8 cellular contexts compared by ENCODE assay signal in genomic region chr5:36944607-36945225, GRCh38.
DNase-seq lines count a peak whose midpoint lies in the region; ATAC-seq and TF ChIP-seq lines count a peak whose summit lies in the region.

No MANE protein-coding gene starts in this region.

- in situ Hi-C loops in KBM-7 (cut with MboI; ENCODE audit: low pct_unique_long_range_greater_than_20kb, low sequenced_read_pairs) = no loop called here

- TF ChIP-seq POLR2A in GM18505 (IDR thresholded peaks at IDR 0.05; ENCODE audit: borderline replicate concordance, extremely low read depth, insufficient read depth, insufficient read length) = no peak

- ATAC-seq in GM18505 (IDR thresholded peaks at IDR 0.05; ENCODE audit: unreplicated experiment) (no peak), GM21528 (IDR thresholded peaks at IDR 0.05; ENCODE audit: low FRiP score, unreplicated experiment) (no peak)

- no peak overlapping the region for H3K4me3 ChIP-seq in foreskin fibroblast (ENCODE audit: low read depth in 1 of 2, low read length in 2 of 2)

- peak; percentile 27 for TF ChIP-seq CTCF in foreskin fibroblast (IDR thresholded peaks at IDR 0.05; ENCODE audit: low read depth, low read length)

- peak; percentile 52 for DNase-seq in DMS114 treated with DMSO at 0.1 percent for 48 hours (lab: John Stamatoyannopoulos, UW; ENCODE audit: unreplicated experiment)
- DNase-seq in KBM-7 = peak; percentile 67
- peak; percentile 52 for DNase-seq in RPMI7951 (ENCODE audit: low read depth)
- DNase-seq in foreskin fibroblast = peak; percentile 21 to 71
- peak; percentile 47 for DNase-seq in smooth muscle cell of the brain vasculature (ENCODE audit: low read depth, low spot score)
- no peak for DNase-seq in C1 segment of cervical spinal cord (lab: John Stamatoyannopoulos, UW)

Comparison
In these comparisons a context has a peak if more than half of its experiments do, and no peak if none do; other contexts are left out.
1. DNase-seq: peak in DMS114 treated with DMSO at 0.1 percent for 48 hours (single experiment), KBM-7 (single experiment), RPMI7951 (single experiment), foreskin fibroblast (2 of 2) and smooth muscle cell of the brain vasculature (single experiment); none in C1 segment of cervical spinal cord (0 of 14).